40 cellular contexts compared by ENCODE assay signal in the genomic region with DNA sequence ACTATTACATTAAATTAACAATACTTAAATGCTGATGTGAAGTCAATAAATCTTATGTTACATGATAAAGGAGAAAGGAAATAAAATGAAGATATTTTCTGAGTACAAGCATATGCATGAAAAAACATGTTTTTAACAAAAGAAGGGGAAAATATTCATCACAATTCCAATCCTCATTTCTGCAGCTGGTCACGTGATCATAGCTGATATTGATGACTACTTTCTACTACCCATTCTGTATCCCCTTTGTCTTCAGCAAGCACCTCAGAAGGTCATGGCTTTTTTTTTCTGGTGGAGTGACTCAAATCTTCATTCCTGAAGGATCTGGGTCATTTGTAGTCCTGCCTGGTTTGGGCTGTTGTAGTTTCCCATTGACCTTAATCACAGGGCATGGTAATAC.
"Had no signal": no experiment of that assay in that cellular context is flagged by ENCODE, and none has a peak within 500 bp of the region (broad histone marks: within the 10 kb centered on the region; RNA-seq: fewer than 3 reads in every experiment).

No MANE protein-coding gene starts in this region.

- H3K36me3 Mint-ChIP-seq: activated naive CD4-positive, alpha-beta T cell treated with anti-CD3 and anti-CD28 coated beads, Interleukin-2, amount 10 ng/mL, durations not matched to agents 7 days and 5 days; activated naive CD4-positive, alpha-beta T cell treated with anti-CD3 and anti-CD28 coated beads, Interleukin-2, amount 50 U/mL, for 24 hours; activated naive CD4-positive, alpha-beta T cell treated with anti-CD3 and anti-CD28 coated beads, Interleukin-2, amount 50 U/mL, for 72 hours; activated naive CD8-positive, alpha-beta T cell; activated naive CD8-positive, alpha-beta T cell treated with anti-CD3 and anti-CD28 coated beads for 36 hours; activated naive CD8-positive, alpha-beta T cell treated with anti-CD3 and anti-CD28 coated beads, Interleukin-2, amount 10 ng/mL, durations not matched to agents 7 days and 5 days; brain had no signal

- DNase-seq: activated effector memory CD4-positive, alpha-beta T cell treated with anti-CD3 and anti-CD28 coated beads, Interleukin-2, amount 50 U/mL, for 16 hours; activated effector memory CD4-positive, alpha-beta T cell treated with Interleukin-2 at 50 U/mL for 16 hours; activated gamma-delta T cell; activated gamma-delta T cell treated with Interleukin-2 at 50 U/mL for 16 hours; activated naive CD4-positive, alpha-beta T cell; activated naive CD4-positive, alpha-beta T cell treated with anti-CD3 and anti-CD28 coated beads for 36 hours; activated naive CD4-positive, alpha-beta T cell treated with anti-CD3 and anti-CD28 coated beads, Interleukin-2, amount 10 ng/mL, durations not matched to agents 7 days and 5 days; activated naive CD4-positive, alpha-beta T cell treated with anti-CD3 and anti-CD28 coated beads, Interleukin-2, amount 50 U/mL, for 16 hours; activated naive CD4-positive, alpha-beta T cell treated with Interleukin-2 at 50 U/mL for 16 hours; activated naive CD8-positive, alpha-beta T cell treated with anti-CD3 and anti-CD28 coated beads for 36 hours; activated naive CD8-positive, alpha-beta T cell treated with anti-CD3 and anti-CD28 coated beads, Interleukin-2, amount 10 ng/mL, durations not matched to agents 7 days and 5 days; activated naive CD8-positive, alpha-beta T cell treated with anti-CD3 and anti-CD28 coated beads, Interleukin-2, amount 50 U/mL, for 24 hours; activated T-cell treated with anti-CD3 and anti-CD28 coated beads, Interleukin-2, amount 50 U/mL, for 1 hour; activated T-cell treated with anti-CD3 and anti-CD28 coated beads, Interleukin-2, amount 50 U/mL, for 24 hours; activated T-cell treated with anti-CD3 and anti-CD28 coated beads, Interleukin-2, amount 50 U/mL, for 4 hours; activated T-cell treated with anti-CD3 and anti-CD28 coated beads, Interleukin-2, amount 50 U/mL, for 48 hours; activated T-cell treated with anti-CD3 and anti-CD28 coated beads, Interleukin-2, amount 50 U/mL, for 72 hours; adrenal gland; amniotic stem cell; amygdala; anterior cingulate cortex; aorta; body of pancreas; brain microvascular endothelial cell; caudate nucleus; central memory CD4-positive, alpha-beta T cell; cerebellar nuclear complex had no signal

- ATAC-seq: activated naive CD4-positive, alpha-beta T cell treated with anti-CD3 and anti-CD28 coated beads, Interleukin-2, amount 50 U/mL, for 72 hours; activated naive CD8-positive, alpha-beta T cell treated with anti-CD3 and anti-CD28 coated beads, Interleukin-2, amount 50 U/mL, for 24 hours; activated T-cell treated with anti-CD3 and anti-CD28 coated beads, Interleukin-2, amount 50 U/mL, for 4 hours; activated T-cell treated with anti-CD3 and anti-CD28 coated beads, Interleukin-2, amount 50 U/mL, for 72 hours; activated T-helper 17 cell treated with anti-CD3 and anti-CD28 coated beads, Interleukin-2, amount 50 U/mL, for 72 hours; body of pancreas had no signal

- H3K27me3 ChIP-seq: adrenal gland, ascending aorta, body of pancreas, brain microvascular endothelial cell, breast epithelium, cardiac muscle cell had no signal

- FAIRE-seq: astrocyte, bronchial epithelial cell had no signal

- H3K4me1 ChIP-seq: adrenal gland, body of pancreas, breast epithelium had no signal

- H3K9me3 ChIP-seq: adrenal gland, ascending aorta, body of pancreas had no signal

- H3K4me3 ChIP-seq: adrenal gland, ascending aorta, body of pancreas, breast epithelium, cardiac muscle cell had no signal

- H3K4me3 Mint-ChIP-seq: activated naive CD4-positive, alpha-beta T cell treated with anti-CD3 and anti-CD28 coated beads for 36 hours; activated naive CD4-positive, alpha-beta T cell treated with anti-CD3 and anti-CD28 coated beads, Interleukin-2, amount 10 ng/mL, durations not matched to agents 7 days and 5 days; activated naive CD4-positive, alpha-beta T cell treated with anti-CD3 and anti-CD28 coated beads, Interleukin-2, amount 50 U/mL, for 24 hours; activated naive CD8-positive, alpha-beta T cell; activated naive CD8-positive, alpha-beta T cell treated with anti-CD3 and anti-CD28 coated beads for 36 hours; activated naive CD8-positive, alpha-beta T cell treated with anti-CD3 and anti-CD28 coated beads, Interleukin-2, amount 10 ng/mL, durations not matched to agents 7 days and 5 days; activated naive CD8-positive, alpha-beta T cell treated with anti-CD3 and anti-CD28 coated beads, Interleukin-2, amount 50 U/mL, for 24 hours; activated T-cell treated with anti-CD3 and anti-CD28 coated beads, Interleukin-2, amount 50 U/mL, for 24 hours; activated T-cell treated with anti-CD3 and anti-CD28 coated beads, Interleukin-2, amount 50 U/mL, for 4 hours; activated T-cell treated with anti-CD3 and anti-CD28 coated beads, Interleukin-2, amount 50 U/mL, for 72 hours; activated T-helper 1 cell treated with anti-CD3 and anti-CD28 coated beads, Interleukin-12 subunit alpha, Interleukin-12 subunit beta, Interleukin-2, Interleukin-4 antibody, amounts not matched to agents 30 ng/mL and 10 ng/mL and 1 ng/mL, durations not matched to agents 14 hours and 24 hours and 36 hours; activated T-helper 17 cell treated with anti-CD3 and anti-CD28 coated beads, Interleukin-2, amount 50 U/mL, for 72 hours; brain; central memory CD8-positive, alpha-beta T cell had no signal

- H3K27me3 Mint-ChIP-seq: activated naive CD4-positive, alpha-beta T cell treated with anti-CD3 and anti-CD28 coated beads, Interleukin-2, amount 10 ng/mL, durations not matched to agents 7 days and 5 days had no signal

- H3K4me1 Mint-ChIP-seq: activated naive CD4-positive, alpha-beta T cell treated with anti-CD3 and anti-CD28 coated beads, Interleukin-2, amount 10 ng/mL, durations not matched to agents 7 days and 5 days; activated naive CD4-positive, alpha-beta T cell treated with anti-CD3 and anti-CD28 coated beads, Interleukin-2, amount 50 U/mL, for 24 hours; activated naive CD8-positive, alpha-beta T cell treated with anti-CD3 and anti-CD28 coated beads, Interleukin-2, amount 10 ng/mL, durations not matched to agents 7 days and 5 days; activated naive CD8-positive, alpha-beta T cell treated with anti-CD3 and anti-CD28 coated beads, Interleukin-2, amount 50 U/mL, for 24 hours; activated T-helper 17 cell treated with anti-CD3 and anti-CD28 coated beads, Interleukin-2, amount 50 U/mL, for 72 hours; central memory CD8-positive, alpha-beta T cell had no signal

- H3K9me3 Mint-ChIP-seq: activated naive CD4-positive, alpha-beta T cell treated with anti-CD3 and anti-CD28 coated beads for 36 hours; activated naive CD4-positive, alpha-beta T cell treated with anti-CD3 and anti-CD28 coated beads, Interleukin-2, amount 10 ng/mL, durations not matched to agents 7 days and 5 days; activated naive CD4-positive, alpha-beta T cell treated with anti-CD3 and anti-CD28 coated beads, Interleukin-2, amount 50 U/mL, for 24 hours; activated naive CD8-positive, alpha-beta T cell treated with anti-CD3 and anti-CD28 coated beads, Interleukin-2, amount 50 U/mL, for 24 hours; activated T-cell treated with anti-CD3 and anti-CD28 coated beads, Interleukin-2, amount 50 U/mL, for 24 hours; activated T-cell treated with anti-CD3 and anti-CD28 coated beads, Interleukin-2, amount 50 U/mL, for 4 hours; activated T-cell treated with anti-CD3 and anti-CD28 coated beads, Interleukin-2, amount 50 U/mL, for 72 hours; activated T-helper 1 cell treated with anti-CD3 and anti-CD28 coated beads, Interleukin-12 subunit alpha, Interleukin-12 subunit beta, Interleukin-2, Interleukin-4 antibody, amounts not matched to agents 30 ng/mL and 10 ng/mL and 1 ng/mL, durations not matched to agents 14 hours and 24 hours and 36 hours; activated T-helper 2 cell treated with anti-CD3 and anti-CD28 coated beads, Interferon-gamma antibody, Interleukin-2, Interleukin-4, amounts not matched to agents 10 μg/mL and 5 μg/mL and 100 μg/mL, durations not matched to agents 14 hours and 24 hours and 36 hours had no signal

- H3K27ac ChIP-seq: adrenal gland, ascending aorta, body of pancreas, brain microvascular endothelial cell, breast epithelium, cardiac muscle cell had no signal

- H3K27ac Mint-ChIP-seq: activated naive CD4-positive, alpha-beta T cell treated with anti-CD3 and anti-CD28 coated beads for 36 hours; activated naive CD4-positive, alpha-beta T cell treated with anti-CD3 and anti-CD28 coated beads, Interleukin-2, amount 10 ng/mL, durations not matched to agents 7 days and 5 days; activated naive CD4-positive, alpha-beta T cell treated with anti-CD3 and anti-CD28 coated beads, Interleukin-2, amount 50 U/mL, for 24 hours; activated naive CD4-positive, alpha-beta T cell treated with anti-CD3 and anti-CD28 coated beads, Interleukin-2, amount 50 U/mL, for 72 hours; activated naive CD8-positive, alpha-beta T cell; activated naive CD8-positive, alpha-beta T cell treated with anti-CD3 and anti-CD28 coated beads for 36 hours; activated naive CD8-positive, alpha-beta T cell treated with anti-CD3 and anti-CD28 coated beads, Interleukin-2, amount 10 ng/mL, durations not matched to agents 7 days and 5 days; activated naive CD8-positive, alpha-beta T cell treated with anti-CD3 and anti-CD28 coated beads, Interleukin-2, amount 50 U/mL, for 24 hours; activated T-cell treated with anti-CD3 and anti-CD28 coated beads, Interleukin-2, amount 50 U/mL, for 24 hours; activated T-cell treated with anti-CD3 and anti-CD28 coated beads, Interleukin-2, amount 50 U/mL, for 72 hours; activated T-helper 1 cell treated with anti-CD3 and anti-CD28 coated beads, Interleukin-12 subunit alpha, Interleukin-12 subunit beta, Interleukin-2, Interleukin-4 antibody, amounts not matched to agents 30 ng/mL and 10 ng/mL and 1 ng/mL, durations not matched to agents 14 hours and 24 hours and 36 hours; activated T-helper 17 cell treated with anti-CD3 and anti-CD28 coated beads, Interleukin-2, amount 50 U/mL, for 72 hours; activated T-helper 2 cell treated with anti-CD3 and anti-CD28 coated beads, Interferon-gamma antibody, Interleukin-2, Interleukin-4, amounts not matched to agents 10 μg/mL and 5 μg/mL and 100 μg/mL, durations not matched to agents 14 hours and 24 hours and 36 hours; brain had no signal

- H3K36me3 ChIP-seq: adrenal gland, ascending aorta, brain microvascular endothelial cell, breast epithelium, cardiac muscle cell had no signal
